ENCODE assay signal across 1 cellular context in the genomic region with DNA sequence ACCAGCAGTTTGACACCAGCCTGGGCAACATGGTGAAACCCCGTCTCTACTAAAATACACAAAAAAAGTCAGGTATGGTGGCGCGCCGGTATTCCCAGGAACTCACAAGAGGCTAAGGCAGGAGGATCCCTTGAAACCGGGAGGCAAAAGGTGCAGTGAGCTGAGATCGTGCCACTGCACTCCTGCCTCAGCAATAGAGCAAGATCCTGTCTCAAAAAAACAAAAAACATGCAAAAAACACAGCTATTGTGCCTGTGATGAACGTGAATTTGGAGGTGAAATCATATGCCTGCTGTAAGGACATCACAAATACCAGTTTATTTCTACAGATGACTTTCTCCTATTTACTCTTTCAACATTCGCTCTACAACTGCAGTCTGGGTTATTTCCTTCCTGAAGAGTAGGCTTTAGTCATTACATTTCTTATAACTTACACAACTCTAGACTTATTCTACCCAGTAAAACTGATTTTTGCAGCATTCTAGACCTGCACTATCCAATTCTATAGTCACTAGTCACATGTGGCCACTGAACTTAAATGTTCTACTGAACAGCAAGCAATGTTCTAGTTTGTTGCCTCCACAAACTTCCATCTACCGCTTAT.
TF ChIP-seq lines count a peak whose summit lies in the region.

No MANE protein-coding gene starts in this region.

TF ChIP-seq in WTC11, 78 proteins besides CTCF, POLR2A, EP300 and RAD21 (continued from another document):
- TF ChIP-seq, protein P1, sequence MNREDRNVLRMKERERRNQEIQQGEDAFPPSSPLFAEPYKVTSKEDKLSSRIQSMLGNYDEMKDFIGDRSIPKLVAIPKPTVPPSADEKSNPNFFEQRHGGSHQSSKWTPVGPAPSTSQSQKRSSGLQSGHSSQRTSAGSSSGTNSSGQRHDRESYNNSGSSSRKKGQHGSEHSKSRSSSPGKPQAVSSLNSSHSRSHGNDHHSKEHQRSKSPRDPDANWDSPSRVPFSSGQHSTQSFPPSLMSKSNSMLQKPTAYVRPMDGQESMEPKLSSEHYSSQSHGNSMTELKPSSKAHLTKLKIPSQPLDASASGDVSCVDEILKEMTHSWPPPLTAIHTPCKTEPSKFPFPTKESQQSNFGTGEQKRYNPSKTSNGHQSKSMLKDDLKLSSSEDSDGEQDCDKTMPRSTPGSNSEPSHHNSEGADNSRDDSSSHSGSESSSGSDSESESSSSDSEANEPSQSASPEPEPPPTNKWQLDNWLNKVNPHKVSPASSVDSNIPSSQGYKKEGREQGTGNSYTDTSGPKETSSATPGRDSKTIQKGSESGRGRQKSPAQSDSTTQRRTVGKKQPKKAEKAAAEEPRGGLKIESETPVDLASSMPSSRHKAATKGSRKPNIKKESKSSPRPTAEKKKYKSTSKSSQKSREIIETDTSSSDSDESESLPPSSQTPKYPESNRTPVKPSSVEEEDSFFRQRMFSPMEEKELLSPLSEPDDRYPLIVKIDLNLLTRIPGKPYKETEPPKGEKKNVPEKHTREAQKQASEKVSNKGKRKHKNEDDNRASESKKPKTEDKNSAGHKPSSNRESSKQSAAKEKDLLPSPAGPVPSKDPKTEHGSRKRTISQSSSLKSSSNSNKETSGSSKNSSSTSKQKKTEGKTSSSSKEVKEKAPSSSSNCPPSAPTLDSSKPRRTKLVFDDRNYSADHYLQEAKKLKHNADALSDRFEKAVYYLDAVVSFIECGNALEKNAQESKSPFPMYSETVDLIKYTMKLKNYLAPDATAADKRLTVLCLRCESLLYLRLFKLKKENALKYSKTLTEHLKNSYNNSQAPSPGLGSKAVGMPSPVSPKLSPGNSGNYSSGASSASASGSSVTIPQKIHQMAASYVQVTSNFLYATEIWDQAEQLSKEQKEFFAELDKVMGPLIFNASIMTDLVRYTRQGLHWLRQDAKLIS (CRISPR knock-in tag; IDR thresholded peaks at IDR 0.05; ENCODE audit: borderline replicate concordance): no peak
- TF ChIP-seq, protein P2, sequence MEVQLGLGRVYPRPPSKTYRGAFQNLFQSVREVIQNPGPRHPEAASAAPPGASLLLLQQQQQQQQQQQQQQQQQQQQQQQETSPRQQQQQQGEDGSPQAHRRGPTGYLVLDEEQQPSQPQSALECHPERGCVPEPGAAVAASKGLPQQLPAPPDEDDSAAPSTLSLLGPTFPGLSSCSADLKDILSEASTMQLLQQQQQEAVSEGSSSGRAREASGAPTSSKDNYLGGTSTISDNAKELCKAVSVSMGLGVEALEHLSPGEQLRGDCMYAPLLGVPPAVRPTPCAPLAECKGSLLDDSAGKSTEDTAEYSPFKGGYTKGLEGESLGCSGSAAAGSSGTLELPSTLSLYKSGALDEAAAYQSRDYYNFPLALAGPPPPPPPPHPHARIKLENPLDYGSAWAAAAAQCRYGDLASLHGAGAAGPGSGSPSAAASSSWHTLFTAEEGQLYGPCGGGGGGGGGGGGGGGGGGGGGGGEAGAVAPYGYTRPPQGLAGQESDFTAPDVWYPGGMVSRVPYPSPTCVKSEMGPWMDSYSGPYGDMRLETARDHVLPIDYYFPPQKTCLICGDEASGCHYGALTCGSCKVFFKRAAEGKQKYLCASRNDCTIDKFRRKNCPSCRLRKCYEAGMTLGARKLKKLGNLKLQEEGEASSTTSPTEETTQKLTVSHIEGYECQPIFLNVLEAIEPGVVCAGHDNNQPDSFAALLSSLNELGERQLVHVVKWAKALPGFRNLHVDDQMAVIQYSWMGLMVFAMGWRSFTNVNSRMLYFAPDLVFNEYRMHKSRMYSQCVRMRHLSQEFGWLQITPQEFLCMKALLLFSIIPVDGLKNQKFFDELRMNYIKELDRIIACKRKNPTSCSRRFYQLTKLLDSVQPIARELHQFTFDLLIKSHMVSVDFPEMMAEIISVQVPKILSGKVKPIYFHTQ (CRISPR knock-in tag; IDR thresholded peaks at IDR 0.05): no peak
- TF ChIP-seq FOXJ3 (CRISPR knock-in tag; IDR thresholded peaks at IDR 0.05; ENCODE audit: borderline replicate concordance): no peak
- no peak for TF ChIP-seq HMGA2 (CRISPR knock-in tag; IDR thresholded peaks at IDR 0.05)
- TF ChIP-seq, protein P3, sequence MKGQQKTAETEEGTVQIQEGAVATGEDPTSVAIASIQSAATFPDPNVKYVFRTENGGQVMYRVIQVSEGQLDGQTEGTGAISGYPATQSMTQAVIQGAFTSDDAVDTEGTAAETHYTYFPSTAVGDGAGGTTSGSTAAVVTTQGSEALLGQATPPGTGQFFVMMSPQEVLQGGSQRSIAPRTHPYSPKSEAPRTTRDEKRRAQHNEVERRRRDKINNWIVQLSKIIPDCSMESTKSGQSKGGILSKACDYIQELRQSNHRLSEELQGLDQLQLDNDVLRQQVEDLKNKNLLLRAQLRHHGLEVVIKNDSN (CRISPR knock-in tag; IDR thresholded peaks at IDR 0.05): no peak
- TF ChIP-seq MXD4 (CRISPR knock-in tag; IDR thresholded peaks at IDR 0.05; ENCODE audit: borderline replicate concordance): no peak
